Comparison of ENCODE assay signal across 8 cellular contexts in the genomic region with DNA sequence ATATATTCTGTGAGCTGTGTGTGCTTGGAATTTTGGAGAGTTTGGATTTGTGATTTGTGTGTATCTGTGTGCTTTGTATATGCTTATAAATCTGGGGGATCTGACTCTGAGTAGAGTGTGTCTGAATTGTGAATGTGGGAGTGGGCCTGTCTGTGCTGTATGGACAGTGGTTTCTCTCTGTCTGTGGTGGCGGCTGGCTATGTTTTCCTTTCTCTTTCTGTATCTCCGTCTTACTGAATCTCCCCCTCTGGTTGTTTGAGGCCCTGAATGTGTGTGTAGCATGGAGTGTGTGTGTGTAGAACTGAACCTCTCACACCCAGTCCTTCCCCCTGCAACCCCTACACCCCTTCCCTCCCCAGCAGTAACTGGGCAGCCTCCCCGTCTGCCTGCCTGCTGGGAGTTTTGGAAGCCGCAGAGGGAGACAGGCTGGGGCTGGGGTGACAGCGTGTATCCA. TPM values are rescaled to one million over a fixed set of nuclear protein-coding genes. Genes with fewer than 3 reads are reported as not detected.
DNase-seq lines count a peak whose midpoint lies in the region; ATAC-seq and TF ChIP-seq lines count a peak whose summit lies in the region.

No MANE protein-coding gene starts in this region.

- peak overlapping the region; percentile 85 for H3K27ac Mint-ChIP-seq in activated B cell treated with CpG ODN at 0.5 μM for 24 hours

- intact Hi-C loops in activated B cell treated with CpG ODN at 0.5 μM for 24 hours (cut with micrococcal nuclease), result loop anchor here (1.0 to 2.0 kb wide), 2 partner anchors 8 to 94 kb away; no protein-coding TSS in a partner anchor
- intact Hi-C loops in tibial artery (cut with DNase I; ENCODE audit: low total_unique reads), result no loop called here

- peaks cover 4 to 75% (median 70%) of the 10 kb centered on the region in 4 donors for H3K4me1 ChIP-seq in tibial artery

- CTCF ChIA-PET in activated B cell treated with CpG ODN at 0.5 μM for 24 hours (lab: Charles Lee), result interaction anchor here (1.5 to 9.8 kb wide), 6 partner anchors 18 to 113 kb away, joined by 4 to 169 read pairs (median 15); no protein-coding TSS in a partner anchor

- H3K9me3 Mint-ChIP-seq in activated B cell treated with CpG ODN at 0.5 μM for 24 hours, result no peaks in the 10 kb centered on the region

- peaks cover 76% of the 10 kb centered on the region for H3K4me1 Mint-ChIP-seq in activated B cell treated with CpG ODN at 0.5 μM for 24 hours

- no peaks in the 10 kb centered on the region for H3K36me3 ChIP-seq in tibial artery

- POLR2A ChIA-PET in activated B cell treated with CpG ODN at 0.5 μM for 24 hours (lab: Charles Lee), result interaction anchor here (1.3 to 16.5 kb wide), 4 partner anchors 13 to 95 kb away, joined by 16 to 772 read pairs (median 348); no protein-coding TSS in a partner anchor

- H3K4me3 ChIP-seq in GM12864 (ENCODE audit: low read depth, low read length) (peak overlapping the region; percentile 6), tibial artery (peak overlapping the region; percentile 71 to 98)

- H3K27me3 Mint-ChIP-seq in activated B cell treated with CpG ODN at 0.5 μM for 24 hours, result no peaks in the 10 kb centered on the region

- ATAC-seq in HG02588 (IDR thresholded peaks at IDR 0.05; ENCODE audit: unreplicated experiment), result peak; percentile 26
- peak; percentile 15 for ATAC-seq in activated B cell treated with CpG ODN at 0.5 μM for 24 hours (ENCODE audit: low read depth)
- no peak for ATAC-seq in HG02571 (IDR thresholded peaks at IDR 0.05; ENCODE audit: unreplicated experiment)

- no peaks in the 10 kb centered on the region for H3K9me3 ChIP-seq in tibial artery

- H3K4me3 Mint-ChIP-seq in activated B cell treated with CpG ODN at 0.5 μM for 24 hours, result peak overlapping the region; percentile 98

- DNase-seq in GM12864 (ENCODE audit: low read depth), result no peak
- no peak for DNase-seq in activated B cell treated with CpG ODN at 0.5 μM for 24 hours
- peak; percentile 45 for DNase-seq in kidney tubule cell (ENCODE audit: low spot score)
- no peak for DNase-seq in tibial artery
- no peak for DNase-seq in activated gamma-delta T cell treated with Interleukin-2 at 50 U/mL for 16 hours
- no peak for DNase-seq in GM19240 (ENCODE audit: insufficient read length, low spot score)

- TF ChIP-seq CTCF in GM12864 (IDR thresholded peaks at IDR 0.05; ENCODE audit: low read depth, low read length, missing control alignments) (peak; percentile 7), activated B cell treated with CpG ODN at 0.5 μM for 24 hours (IDR thresholded peaks at IDR 0.05) (no peak), tibial artery (IDR thresholded peaks at IDR 0.05) (no peak)

- peak overlapping the region; percentile 88 to 94 for H3K27ac ChIP-seq in tibial artery

- no peaks in the 10 kb centered on the region for H3K27me3 ChIP-seq in tibial artery

- H3K36me3 Mint-ChIP-seq in activated B cell treated with CpG ODN at 0.5 μM for 24 hours (ENCODE audit: low read depth), result peaks cover 19% of the 10 kb centered on the region

RNA-seq across cellular contexts. Expression of a gene that starts 4.7 kb away (rescaled TPM):
- total RNA-seq in activated B cell treated with CpG ODN at 0.5 μM for 24 hours, result 94.9 and 115 TPM in 2 replicates
